ENCODE assay signal across 18 cellular contexts in the genomic region with DNA sequence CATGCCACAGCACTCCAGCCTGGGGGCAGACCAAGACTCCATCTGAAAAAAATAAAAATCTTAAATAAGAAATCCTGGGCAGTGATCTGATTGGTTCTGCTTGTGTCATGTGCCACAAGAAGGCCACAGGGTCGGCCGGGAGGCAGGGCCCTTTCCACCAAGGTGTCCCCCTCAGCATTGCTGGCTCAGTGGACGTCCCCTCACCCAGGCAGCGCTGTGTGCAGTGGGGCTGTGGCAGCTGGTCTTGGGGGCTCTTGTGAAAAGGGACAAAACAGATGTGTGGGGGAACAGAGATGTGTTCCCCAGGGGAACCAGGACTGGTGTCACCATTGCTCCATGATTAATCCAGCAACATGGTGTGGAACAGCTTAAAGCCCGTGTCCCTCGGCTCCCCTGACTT.
"Had no signal": no experiment of that assay in that cellular context is flagged by ENCODE, and none has a peak within 500 bp of the region (broad histone marks: within the 10 kb centered on the region; RNA-seq: fewer than 3 reads in every experiment).

No MANE protein-coding gene starts in this region.

- H3K27me3 ChIP-seq: colonic mucosa, neutrophil, right atrium auricular region, stomach, transverse colon had no signal

- H3K27ac ChIP-seq: colonic mucosa, left ventricle myocardium inferior, neutrophil, right atrium auricular region, stomach, thoracic aorta, transverse colon had no signal

- H3K4me1 ChIP-seq: colonic mucosa, right atrium auricular region, transverse colon had no signal

- H3K36me3 Mint-ChIP-seq: naive thymus-derived CD4-positive, alpha-beta T cell had no signal

- H3K27ac Mint-ChIP-seq: naive thymus-derived CD4-positive, alpha-beta T cell; nephron progenitor cell had no signal

- H3K9me3 ChIP-seq: colonic mucosa, neutrophil, right atrium auricular region, stomach, thoracic aorta, transverse colon had no signal

- H3K4me3 Mint-ChIP-seq: naive thymus-derived CD4-positive, alpha-beta T cell; nephron progenitor cell had no signal

- H3K36me3 ChIP-seq: colonic mucosa, left ventricle myocardium inferior, neutrophil, right atrium auricular region, stomach, thoracic aorta, transverse colon had no signal

- H3K4me1 Mint-ChIP-seq: naive thymus-derived CD4-positive, alpha-beta T cell had no signal

- ATAC-seq: naive thymus-derived CD4-positive, alpha-beta T cell had no signal

- H3K9me3 Mint-ChIP-seq: naive thymus-derived CD4-positive, alpha-beta T cell; nephron progenitor cell had no signal

- DNase-seq: colonic mucosa; effector CD4-positive, alpha-beta T cell; foreskin melanocyte; hypothalamus; left ventricle myocardium inferior; mesenchymal stem cell; naive thymus-derived CD4-positive, alpha-beta T cell; nephron progenitor cell; small intestine; stimulated activated CD4-positive, alpha-beta T cell treated with anti-CD3 and anti-CD28 coated beads, Interleukin-12 subunit alpha, Interleukin-12 subunit beta, amount 100 ng/mL, for 4 hours; stimulated activated naive CD4-positive, alpha-beta T cell; stomach; substantia nigra; transverse colon had no signal

- H3K4me3 ChIP-seq: colonic mucosa, left ventricle myocardium inferior, lung, right atrium auricular region, stomach, thoracic aorta, transverse colon had no signal
